In the genomic region with DNA sequence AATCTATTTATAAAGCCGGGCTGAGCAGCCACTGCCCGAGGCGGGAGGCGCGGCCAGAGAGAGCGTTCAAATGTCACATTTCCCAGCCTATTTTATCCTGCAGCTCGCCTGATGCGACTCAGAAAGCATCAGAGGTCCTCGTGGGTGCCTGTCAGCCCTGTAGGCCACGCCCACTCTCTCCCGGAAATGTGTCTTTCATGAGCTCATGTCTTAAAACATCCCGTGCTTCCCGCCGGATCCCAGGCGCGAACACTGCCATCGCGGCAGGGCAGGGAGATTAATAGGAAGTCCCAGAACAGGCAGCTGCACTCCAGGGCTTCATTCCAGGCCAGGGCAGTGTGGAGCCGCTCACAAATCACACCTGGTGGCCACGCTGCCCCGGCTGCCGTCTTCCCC, we compare ENCODE assay signal across 9 cellular contexts.
DNase-seq lines count a peak whose midpoint lies in the region; ATAC-seq and TF ChIP-seq lines count a peak whose summit lies in the region.
"Had no signal": no experiment of that assay in that cellular context is flagged by ENCODE, and none has a peak within 500 bp of the region (broad histone marks: within the 10 kb centered on the region; RNA-seq: fewer than 3 reads in every experiment).

No MANE protein-coding gene starts in this region.

- no peak overlapping the region for H3K4me2 ChIP-seq in osteoblast (ENCODE audit: insufficient read depth, low read length)

- peak; percentile 45 for DNase-seq in AG20443 (ENCODE audit: low spot score)
- DNase-seq in RKO (ENCODE audit: low spot score), result peak; percentile 11
- peak; percentile 87 for DNase-seq in Right ventricle myocardium superior
- peak; percentile 95 for DNase-seq in osteoblast (ENCODE audit: insufficient read length, low spot score, missing footprints)
- DNase-seq in GF-D8 (lab: John Stamatoyannopoulos, UW), result no peak
- DNase-seq: CD4-positive, CD25-positive, alpha-beta regulatory T cell had no signal

- intact Hi-C loops in Right ventricle myocardium superior (cut with DNase I), result no loop called here

- H2AFZ ChIP-seq in osteoblast (ENCODE audit: low read length), result peak overlapping the region; percentile 46

- H3K4me3 ChIP-seq in osteoblast (ENCODE audit: insufficient read depth, low read length), result no peak overlapping the region

- no peaks in the 10 kb centered on the region for H4K20me1 ChIP-seq in osteoblast (ENCODE audit: insufficient read depth, low read length)

- H3K9me3 ChIP-seq in osteoblast (ENCODE audit: low read depth, low read length), result no peaks in the 10 kb centered on the region

- TF ChIP-seq CTCF in osteoblast (IDR thresholded peaks at IDR 0.05; ENCODE audit: extremely low read depth, low read depth, low read length), result no peak

- H3K27me3 ChIP-seq in osteoblast (ENCODE audit: insufficient read depth, low read length), result no peaks in the 10 kb centered on the region

- no peak overlapping the region for H3K27ac ChIP-seq in osteoblast (ENCODE audit: low read depth, low read length)

- ATAC-seq in Right ventricle myocardium superior (ENCODE audit: poor library complexity) (peak; percentile 72), HG02973 (IDR thresholded peaks at IDR 0.05; ENCODE audit: unreplicated experiment) (no peak), HG02840 (IDR thresholded peaks at IDR 0.05; ENCODE audit: low FRiP score, unreplicated experiment) (no peak), GM19351 (IDR thresholded peaks at IDR 0.05; ENCODE audit: unreplicated experiment) (no peak)

- H3K4me1 ChIP-seq in osteoblast (ENCODE audit: insufficient read depth, low read length), result no peaks in the 10 kb centered on the region

- H3K36me3 ChIP-seq in osteoblast (ENCODE audit: insufficient read depth, low read length), result no peaks in the 10 kb centered on the region

- no peaks in the 10 kb centered on the region for H3K79me2 ChIP-seq in osteoblast (ENCODE audit: insufficient read depth, low read length)
